Comparison of ENCODE assay signal across 22 cellular contexts in genomic region chr21:17372200-17372599, GRCh38.
"Had no signal": no experiment of that assay in that cellular context is flagged by ENCODE, and none has a peak within 500 bp of the region (broad histone marks: within the 10 kb centered on the region; RNA-seq: fewer than 3 reads in every experiment).

No MANE protein-coding gene starts in this region.

- H3K27me3 ChIP-seq: pancreas, right lobe of liver, testis, transverse colon had no signal

- H3K4me1 ChIP-seq: heart left ventricle, left ventricle myocardium inferior, lower lobe of right lung, pancreas, right lobe of liver, spleen had no signal

- H3K4me3 Mint-ChIP-seq: memory B cell; mesothelial cell of epicardium; natural killer cell; neural crest cell; stimulated activated naive B cell treated with anti-CD40 and anti-IgM and Interleukin-4, amounts not matched to agents 10 μg/mL and 1 μg/mL and 100 μg/mL, for 72 hours; stimulated activated naive CD8-positive, alpha-beta T cell treated with anti-CD3 and anti-CD28 coated beads, Interleukin-15, amount 100 ng/mL, for 72 hours had no signal

- DNase-seq: effector memory CD4-positive, alpha-beta T cell; erythroblast; heart left ventricle; hippocampal formation; islet precursor cell; left ventricle myocardium inferior; lower lobe of right lung; natural killer cell; pancreas; right lobe of liver; spleen; stimulated activated CD4-positive, alpha-beta T cell treated with anti-CD3 and anti-CD28 coated beads, Interleukin-15, amount 100 ng/mL, for 24 hours; stimulated activated CD4-positive, alpha-beta T cell treated with anti-CD3 and anti-CD28 coated beads, Interleukin-1b, Interleukin-23, amount 100 ng/mL, for 48 hours; stimulated activated CD4-positive, alpha-beta T cell treated with anti-CD3 and anti-CD28 coated beads, Interleukin-4, amount 100 ng/mL, for 4 hours; stimulated activated naive B cell treated with anti-CD40 and anti-IgM and Interleukin-4, amounts not matched to agents 10 μg/mL and 1 μg/mL and 100 μg/mL, for 72 hours; stimulated activated naive CD8-positive, alpha-beta T cell treated with anti-CD3 and anti-CD28 coated beads, Interleukin-15, amount 100 ng/mL, for 72 hours; testis; transverse colon had no signal

- H3K36me3 ChIP-seq: heart left ventricle, left ventricle myocardium inferior, lower lobe of right lung, pancreas, prostate gland, right lobe of liver, spleen, transverse colon had no signal

- ATAC-seq: heart left ventricle; natural killer cell; right lobe of liver; stimulated activated naive B cell treated with anti-CD40 and anti-IgM and Interleukin-4, amounts not matched to agents 10 μg/mL and 1 μg/mL and 100 μg/mL, for 72 hours; stimulated activated naive CD8-positive, alpha-beta T cell treated with anti-CD3 and anti-CD28 coated beads, Interleukin-15, amount 100 ng/mL, for 72 hours had no signal

- H3K4me3 ChIP-seq: heart left ventricle, left ventricle myocardium inferior, lower lobe of right lung, pancreas, prostate gland, right lobe of liver, spleen, testis, transverse colon had no signal

- H3K27ac ChIP-seq: heart left ventricle, left ventricle myocardium inferior, lower lobe of right lung, right lobe of liver, spleen, testis, transverse colon had no signal

- H3K36me3 Mint-ChIP-seq: memory B cell; mesothelial cell of epicardium; natural killer cell; stimulated activated naive B cell treated with anti-CD40 and anti-IgM and Interleukin-4, amounts not matched to agents 10 μg/mL and 1 μg/mL and 100 μg/mL, for 72 hours had no signal

- H3K9me3 ChIP-seq: heart left ventricle, left ventricle myocardium inferior, lower lobe of right lung, pancreas, prostate gland, right lobe of liver, spleen, testis, transverse colon had no signal

- H3K27me3 Mint-ChIP-seq: memory B cell had no signal

- H3K9me3 Mint-ChIP-seq: neural crest cell; stimulated activated naive CD8-positive, alpha-beta T cell treated with anti-CD3 and anti-CD28 coated beads, Interleukin-15, amount 100 ng/mL, for 72 hours had no signal

- H3K4me1 Mint-ChIP-seq: memory B cell; natural killer cell; stimulated activated naive B cell treated with anti-CD40 and anti-IgM and Interleukin-4, amounts not matched to agents 10 μg/mL and 1 μg/mL and 100 μg/mL, for 72 hours; stimulated activated naive CD8-positive, alpha-beta T cell treated with anti-CD3 and anti-CD28 coated beads, Interleukin-15, amount 100 ng/mL, for 72 hours had no signal

- H3K27ac Mint-ChIP-seq: memory B cell; natural killer cell; stimulated activated naive B cell treated with anti-CD40 and anti-IgM and Interleukin-4, amounts not matched to agents 10 μg/mL and 1 μg/mL and 100 μg/mL, for 72 hours; stimulated activated naive CD8-positive, alpha-beta T cell treated with anti-CD3 and anti-CD28 coated beads, Interleukin-15, amount 100 ng/mL, for 72 hours had no signal
